In genomic region chr1:23651069-23651808, GRCh38 we compare ENCODE assay signal across 2 cellular contexts.
TF ChIP-seq lines count a peak whose summit lies in the region.

No MANE protein-coding gene starts in this region.

TF ChIP-seq in IMR-90, 13 proteins besides CTCF, POLR2A, EP300 and RAD21:
- TF ChIP-seq MXI1 (IDR thresholded peaks at IDR 0.05; ENCODE audit: borderline replicate concordance, low read depth, low read length) (no peak), FOS (IDR thresholded peaks at IDR 0.05; ENCODE audit: low read depth, low read length) (no peak)
- TF ChIP-seq, protein P1, sequence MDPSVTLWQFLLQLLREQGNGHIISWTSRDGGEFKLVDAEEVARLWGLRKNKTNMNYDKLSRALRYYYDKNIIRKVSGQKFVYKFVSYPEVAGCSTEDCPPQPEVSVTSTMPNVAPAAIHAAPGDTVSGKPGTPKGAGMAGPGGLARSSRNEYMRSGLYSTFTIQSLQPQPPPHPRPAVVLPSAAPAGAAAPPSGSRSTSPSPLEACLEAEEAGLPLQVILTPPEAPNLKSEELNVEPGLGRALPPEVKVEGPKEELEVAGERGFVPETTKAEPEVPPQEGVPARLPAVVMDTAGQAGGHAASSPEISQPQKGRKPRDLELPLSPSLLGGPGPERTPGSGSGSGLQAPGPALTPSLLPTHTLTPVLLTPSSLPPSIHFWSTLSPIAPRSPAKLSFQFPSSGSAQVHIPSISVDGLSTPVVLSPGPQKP (IDR thresholded peaks at IDR 0.05; ENCODE audit: borderline replicate concordance, low read depth, low read length): no peak
- TF ChIP-seq, protein P2, sequence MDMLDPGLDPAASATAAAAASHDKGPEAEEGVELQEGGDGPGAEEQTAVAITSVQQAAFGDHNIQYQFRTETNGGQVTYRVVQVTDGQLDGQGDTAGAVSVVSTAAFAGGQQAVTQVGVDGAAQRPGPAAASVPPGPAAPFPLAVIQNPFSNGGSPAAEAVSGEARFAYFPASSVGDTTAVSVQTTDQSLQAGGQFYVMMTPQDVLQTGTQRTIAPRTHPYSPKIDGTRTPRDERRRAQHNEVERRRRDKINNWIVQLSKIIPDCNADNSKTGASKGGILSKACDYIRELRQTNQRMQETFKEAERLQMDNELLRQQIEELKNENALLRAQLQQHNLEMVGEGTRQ (IDR thresholded peaks at IDR 0.05; ENCODE audit: low read depth, low read length): no peak

TF ChIP-seq in K562, 482 proteins besides CTCF, POLR2A, EP300 and RAD21:
- TF ChIP-seq ATF1 (CRISPR knock-in tag; IDR thresholded peaks at IDR 0.05) (no peak), ATF1 (tag; IDR thresholded peaks at IDR 0.05) (peak; percentile 82), NCOA6 (IDR thresholded peaks at IDR 0.05) (no peak), GATA2 (CRISPR knock-in tag; IDR thresholded peaks at IDR 0.05) (peak; percentile 35; the same call in 1 of the 2 replicates), NR2C2 (CRISPR knock-in tag; IDR thresholded peaks at IDR 0.05) (no peak), NR2C2 (tag; IDR thresholded peaks at IDR 0.05) (peak; percentile 73), ZBTB33 (CRISPR knock-in tag; IDR thresholded peaks at IDR 0.05) (no peak), RBBP5 (IDR thresholded peaks at IDR 0.05; ENCODE audit: borderline replicate concordance, insufficient read depth, low read length, poor library complexity, severe bottlenecking) (peak; percentile 34), ZNF140 (CRISPR knock-in tag; IDR thresholded peaks at IDR 0.05) (no peak), ZNF609 (CRISPR knock-in tag; IDR thresholded peaks at IDR 0.05; ENCODE audit: borderline replicate concordance) (no peak), NCOR1 (IDR thresholded peaks at IDR 0.05) (peak; percentile 45; the same call in 1 of the 2 replicates), CEBPB (tag; IDR thresholded peaks at IDR 0.05) (peak; percentile 74), ZNF121 (CRISPR knock-in tag; conservative IDR thresholded peaks at IDR 0.05) (peak; percentile 76), ZNF24 (IDR thresholded peaks at IDR 0.05) (no peak), HCFC1 (IDR thresholded peaks at IDR 0.05; ENCODE audit: low read depth, low read length) (no peak), NRF1 (conservative IDR thresholded peaks at IDR 0.05 in 1 of 2, IDR thresholded peaks at IDR 0.05 in 1 of 2) (0 out of 4 replicates have a peak, but pooled peaks of 1 of the 2 experiments have one; percentile 19), CREM (IDR thresholded peaks at IDR 0.05; ENCODE audit: low read depth) (peak; percentile 23; the same call in 1 of the 2 replicates), BCOR (IDR thresholded peaks at IDR 0.05) (no peak), RBM25 (IDR thresholded peaks at IDR 0.05; ENCODE audit: low read depth, low read length, severe bottlenecking) (peak; percentile 45), FOXA1 (IDR thresholded peaks at IDR 0.05; ENCODE audit: borderline replicate concordance) (no peak), ELF1 (tag; IDR thresholded peaks at IDR 0.05) (no peak), HES1 (IDR thresholded peaks at IDR 0.05; ENCODE audit: low read depth) (no peak), TOE1 (IDR thresholded peaks at IDR 0.05; ENCODE audit: borderline replicate concordance) (no peak), TOE1 (CRISPR knock-in tag; IDR thresholded peaks at IDR 0.05; ENCODE audit: borderline replicate concordance, low read depth) (no peak), PTRF (tag; IDR thresholded peaks at IDR 0.05) (no peak), NEUROD1 (IDR thresholded peaks at IDR 0.05; ENCODE audit: borderline replicate concordance, low read depth, low read length, partially characterized antibody) (no peak), ETV1 (tag; conservative IDR thresholded peaks at IDR 0.05; ENCODE audit: low read depth) (peak; percentile 41)
- TF ChIP-seq, protein P3, sequence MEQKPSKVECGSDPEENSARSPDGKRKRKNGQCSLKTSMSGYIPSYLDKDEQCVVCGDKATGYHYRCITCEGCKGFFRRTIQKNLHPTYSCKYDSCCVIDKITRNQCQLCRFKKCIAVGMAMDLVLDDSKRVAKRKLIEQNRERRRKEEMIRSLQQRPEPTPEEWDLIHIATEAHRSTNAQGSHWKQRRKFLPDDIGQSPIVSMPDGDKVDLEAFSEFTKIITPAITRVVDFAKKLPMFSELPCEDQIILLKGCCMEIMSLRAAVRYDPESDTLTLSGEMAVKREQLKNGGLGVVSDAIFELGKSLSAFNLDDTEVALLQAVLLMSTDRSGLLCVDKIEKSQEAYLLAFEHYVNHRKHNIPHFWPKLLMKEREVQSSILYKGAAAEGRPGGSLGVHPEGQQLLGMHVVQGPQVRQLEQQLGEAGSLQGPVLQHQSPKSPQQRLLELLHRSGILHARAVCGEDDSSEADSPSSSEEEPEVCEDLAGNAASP (IDR thresholded peaks at IDR 0.05): peak; percentile 51; the same call in 1 of the 2 replicates
- TF ChIP-seq, protein P4, sequence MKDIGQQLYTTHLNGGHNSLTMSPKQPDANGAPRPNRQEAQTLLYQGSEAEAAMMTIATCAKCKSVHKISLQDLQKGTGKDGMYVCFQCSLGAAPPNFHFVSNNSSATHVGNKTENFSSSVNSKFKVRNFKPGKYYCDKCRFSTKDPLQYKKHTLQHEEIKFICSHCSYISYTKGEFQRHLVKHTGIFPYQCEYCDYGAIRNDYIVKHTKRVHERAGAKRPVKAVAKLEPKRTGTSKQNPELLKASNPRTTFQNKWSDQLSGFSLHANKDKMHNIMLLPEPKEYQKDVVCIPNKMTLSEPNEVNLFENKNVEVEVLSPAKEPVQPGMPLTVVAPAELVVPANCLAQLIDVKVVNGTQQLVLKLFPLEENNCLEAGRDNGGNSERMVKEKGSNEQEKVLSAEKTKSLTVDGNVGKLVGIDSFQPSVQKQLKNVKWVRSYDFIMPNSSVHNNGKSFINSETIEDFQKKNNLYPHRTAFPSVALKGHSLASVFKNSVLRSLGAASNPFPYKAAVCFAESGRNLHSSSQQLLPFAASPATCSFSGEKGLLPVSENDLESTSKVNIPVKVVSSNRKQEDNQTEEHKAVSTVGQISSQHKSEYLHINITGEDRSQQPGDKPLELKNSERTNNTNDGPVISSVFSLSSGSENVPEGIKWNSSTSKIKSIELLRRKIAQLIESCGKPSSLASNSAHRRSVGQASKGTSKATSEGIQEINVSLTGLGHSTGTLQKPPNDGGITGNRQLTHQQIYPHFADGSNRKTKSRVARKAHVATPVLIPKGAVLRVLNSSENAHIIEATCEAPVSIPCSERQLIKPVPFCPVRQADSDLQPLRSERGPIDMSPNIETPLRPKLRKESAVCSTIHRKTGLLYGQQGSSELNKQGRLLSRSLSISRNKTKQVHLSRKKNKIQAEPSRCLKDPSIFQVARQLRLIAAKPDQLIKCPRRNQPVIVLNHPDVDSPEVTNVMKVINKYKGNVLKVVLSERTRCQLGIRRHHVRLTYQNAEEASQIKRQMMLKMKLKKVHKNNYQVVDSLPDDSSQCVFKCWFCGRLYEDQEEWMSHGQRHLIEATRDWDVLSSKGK (CRISPR knock-in tag; IDR thresholded peaks at IDR 0.05): no peak
- TF ChIP-seq, protein P5, sequence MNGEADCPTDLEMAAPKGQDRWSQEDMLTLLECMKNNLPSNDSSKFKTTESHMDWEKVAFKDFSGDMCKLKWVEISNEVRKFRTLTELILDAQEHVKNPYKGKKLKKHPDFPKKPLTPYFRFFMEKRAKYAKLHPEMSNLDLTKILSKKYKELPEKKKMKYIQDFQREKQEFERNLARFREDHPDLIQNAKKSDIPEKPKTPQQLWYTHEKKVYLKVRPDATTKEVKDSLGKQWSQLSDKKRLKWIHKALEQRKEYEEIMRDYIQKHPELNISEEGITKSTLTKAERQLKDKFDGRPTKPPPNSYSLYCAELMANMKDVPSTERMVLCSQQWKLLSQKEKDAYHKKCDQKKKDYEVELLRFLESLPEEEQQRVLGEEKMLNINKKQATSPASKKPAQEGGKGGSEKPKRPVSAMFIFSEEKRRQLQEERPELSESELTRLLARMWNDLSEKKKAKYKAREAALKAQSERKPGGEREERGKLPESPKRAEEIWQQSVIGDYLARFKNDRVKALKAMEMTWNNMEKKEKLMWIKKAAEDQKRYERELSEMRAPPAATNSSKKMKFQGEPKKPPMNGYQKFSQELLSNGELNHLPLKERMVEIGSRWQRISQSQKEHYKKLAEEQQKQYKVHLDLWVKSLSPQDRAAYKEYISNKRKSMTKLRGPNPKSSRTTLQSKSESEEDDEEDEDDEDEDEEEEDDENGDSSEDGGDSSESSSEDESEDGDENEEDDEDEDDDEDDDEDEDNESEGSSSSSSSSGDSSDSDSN (IDR thresholded peaks at IDR 0.05; ENCODE audit: borderline replicate concordance in 1 of 2, low read depth in 2 of 2, low read length in 2 of 2): no peak
- TF ChIP-seq, protein P6, sequence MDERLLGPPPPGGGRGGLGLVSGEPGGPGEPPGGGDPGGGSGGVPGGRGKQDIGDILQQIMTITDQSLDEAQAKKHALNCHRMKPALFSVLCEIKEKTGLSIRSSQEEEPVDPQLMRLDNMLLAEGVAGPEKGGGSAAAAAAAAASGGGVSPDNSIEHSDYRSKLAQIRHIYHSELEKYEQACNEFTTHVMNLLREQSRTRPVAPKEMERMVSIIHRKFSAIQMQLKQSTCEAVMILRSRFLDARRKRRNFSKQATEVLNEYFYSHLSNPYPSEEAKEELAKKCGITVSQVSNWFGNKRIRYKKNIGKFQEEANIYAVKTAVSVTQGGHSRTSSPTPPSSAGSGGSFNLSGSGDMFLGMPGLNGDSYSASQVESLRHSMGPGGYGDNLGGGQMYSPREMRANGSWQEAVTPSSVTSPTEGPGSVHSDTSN (CRISPR knock-in tag; IDR thresholded peaks at IDR 0.05; ENCODE audit: low read depth): no peak
- TF ChIP-seq, protein P6 (tag; conservative IDR thresholded peaks at IDR 0.05; ENCODE audit: low read depth): 0 out of 2 replicates have a peak, but pooled peaks have one; percentile 9
TF ChIP-seq in K562: peak in this region for 13.
